Comparison of ENCODE assay signal across 14 cellular contexts in the genomic region with DNA sequence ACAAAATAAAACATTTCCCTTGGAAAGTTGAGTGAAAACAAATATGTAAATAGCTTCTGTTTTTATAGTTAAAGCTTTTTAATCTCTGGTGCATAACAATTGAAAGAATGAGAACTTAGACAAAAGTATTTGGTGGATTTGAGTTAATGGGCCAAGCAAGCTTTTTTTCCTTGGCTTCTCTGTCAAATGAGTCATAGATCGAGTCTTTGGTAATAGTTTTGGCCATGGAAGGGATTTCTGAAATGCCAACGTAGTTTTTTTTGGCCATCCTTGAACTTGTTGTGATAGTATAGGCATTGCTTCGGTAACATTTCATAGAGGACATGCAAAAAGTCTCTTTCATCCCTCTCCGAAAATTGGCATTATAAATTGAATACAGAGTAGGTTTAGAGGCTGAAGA. TPM values are rescaled to one million over a fixed set of nuclear protein-coding genes. Genes with fewer than 3 reads are reported as not detected.
A peak's percentile ranks its signal among the peaks of the same experiment; 100 is the strongest.
DNase-seq lines count a peak whose midpoint lies in the region; ATAC-seq, FAIRE-seq and TF ChIP-seq lines count a peak whose summit lies in the region.
"Had no signal": no experiment of that assay in that cellular context is flagged by ENCODE, and none has a peak within 500 bp of the region (broad histone marks: within the 10 kb centered on the region; RNA-seq: fewer than 3 reads in every experiment).

No MANE protein-coding gene starts in this region.

- no peak for TF ChIP-seq POLR2A in body of pancreas (IDR thresholded peaks at IDR 0.05)

- whole genome bisulfite sequencing in body of pancreas, 2 donors: 47 to 57% methylated on average over 4 of the region's 4 CpGs
- 71 to 80% (median 76%) methylated on average over 4 of the region's 4 CpGs for WGBS in small intestine, 3 donors

- peak; percentile 53 for ATAC-seq in sciatic nerve
- no peak for ATAC-seq in body of pancreas
- ATAC-seq: activated naive CD4-positive, alpha-beta T cell treated with anti-CD3 and anti-CD28 coated beads, Interleukin-2, amount 50 U/mL, for 72 hours; T-helper 17 cell had no signal

- no peak overlapping the region for H3K27ac ChIP-seq in RWPE1
- no peak overlapping the region for H3K27ac ChIP-seq in body of pancreas
- no peak overlapping the region for H3K27ac ChIP-seq in small intestine (ENCODE audit: low read depth in 1 of 2, low read length in 1 of 2)

- CTCF ChIA-PET in RWPE1 (lab: Yijun Ruan, JAX): no interaction called here

- H3K4me1 ChIP-seq in body of pancreas (no peaks in the 10 kb centered on the region), small intestine (ENCODE audit: control insufficient read depth in 2 of 2, insufficient read depth in 1 of 2, low read depth in 1 of 2, low read length in 1 of 2) (no peaks in the 10 kb centered on the region)

- no peaks in the 10 kb centered on the region for H3K27me3 ChIP-seq in body of pancreas
- H3K27me3 ChIP-seq in small intestine (ENCODE audit: control insufficient read depth in 2 of 2, insufficient read depth in 2 of 2, low read length in 2 of 2): no peaks in the 10 kb centered on the region

- H3K9me3 ChIP-seq in body of pancreas: no peaks in the 10 kb centered on the region
- no peaks in the 10 kb centered on the region for H3K9me3 ChIP-seq in small intestine (ENCODE audit: control insufficient read depth, low read depth)

- DNase-seq in GM04504 (ENCODE audit: low read depth) (peak; percentile 56), RWPE1 (ENCODE audit: low spot score) (peak; percentile 29), epithelial cell of esophagus (ENCODE audit: low read depth) (peak; percentile 33), sciatic nerve (ENCODE audit: low spot score) (no peak), body of pancreas (no peak), inferior parietal cortex (ENCODE audit: extremely low spot score) (no peak), cortex of kidney (lab: John Stamatoyannopoulos, UW) (no peak), small intestine (no peak)
- DNase-seq: COR-L47; NCI-H2029 treated with DMSO at 0.1 percent for 48 hours; stimulated activated CD4-positive, alpha-beta T cell treated with anti-CD3 and anti-CD28 coated beads, Interleukin-4, amount 100 ng/mL, for 24 hours; T-helper 17 cell had no signal

- H3K4me3 ChIP-seq in epithelial cell of esophagus (ENCODE audit: low read length) (no peak overlapping the region), body of pancreas (no peak overlapping the region), small intestine (ENCODE audit: low read depth in 1 of 2, low read length in 2 of 2) (no peak overlapping the region)

- TF ChIP-seq CTCF in RWPE1 (conservative IDR thresholded peaks at IDR 0.05; ENCODE audit: low read depth) (no peak), epithelial cell of esophagus (IDR thresholded peaks at IDR 0.05; ENCODE audit: insufficient read depth, low read depth, low read length, missing control alignments) (no peak), body of pancreas (IDR thresholded peaks at IDR 0.05) (no peak)

- H3K36me3 ChIP-seq in body of pancreas (replicated peaks in 1 of 2; ENCODE audit: insufficient read depth in 1 of 2, low read depth in 2 of 2): no peaks in the 10 kb centered on the region
- no peaks in the 10 kb centered on the region for H3K36me3 ChIP-seq in small intestine (ENCODE audit: control insufficient read depth in 2 of 2, insufficient read depth in 2 of 2, low read length in 2 of 2)

- intact Hi-C loops in sciatic nerve (cut with DNase I) (no loop called here), body of pancreas (cut with DNase I) (no loop called here)

- no peak for FAIRE-seq in small intestine (lab: Jason Lieb, UNC)
- FAIRE-seq: keratinocyte had no signal

- POLR2A ChIA-PET in RWPE1 (lab: Yijun Ruan, JAX; ENCODE audit: low non-redundant PET): no interaction called here

RNA-seq across cellular contexts. Expression of gene GPR19, which starts 34.9 kb away (rescaled TPM):
- total RNA-seq in sciatic nerve (0.62 TPM), body of pancreas (not detected)
- under 1 TPM in 1 of 3 donors, not detected in 2; 0.95 TPM for polyA plus RNA-seq in small intestine

RNA-seq across cellular contexts. Expression of gene CREBL2, which starts 49.4 kb away (rescaled TPM):
- total RNA-seq in sciatic nerve (67.9 TPM), body of pancreas (10 to 100 TPM; 13.8 to 31.4 TPM)
- polyA plus RNA-seq in small intestine: 10 to 100 TPM; 16.9 to 23.5 (median 23.3) TPM

RNA-seq across cellular contexts. Expression of gene CDKN1B, which starts 56.1 kb away (rescaled TPM):
- total RNA-seq in sciatic nerve (110 TPM), body of pancreas (10 to 100 TPM; 11.9 to 28.3 TPM)
- polyA plus RNA-seq in small intestine: 10 to 100 TPM; 33.8 to 62.8 (median 37.6) TPM

Comparison
In these comparisons a context has a peak if more than half of its experiments do, and no peak if none do; other contexts are left out.
1. DNase-seq: peak in GM04504 (single experiment), RWPE1 (single experiment) and epithelial cell of esophagus (single experiment); none in sciatic nerve (single experiment), body of pancreas (0 of 4), inferior parietal cortex (single experiment), cortex of kidney (single experiment) and small intestine (single experiment).